In genomic region chr12:88325076-88325827, GRCh38 we compare ENCODE assay signal across 14 cellular contexts.
A peak's percentile ranks its signal among the peaks of the same experiment; 100 is the strongest.
DNase-seq lines count a peak whose midpoint lies in the region; ATAC-seq, FAIRE-seq and TF ChIP-seq lines count a peak whose summit lies in the region.
"Had no signal": no experiment of that assay in that cellular context is flagged by ENCODE, and none has a peak within 500 bp of the region (broad histone marks: within the 10 kb centered on the region; RNA-seq: fewer than 3 reads in every experiment).

No MANE protein-coding gene starts in this region.

- in situ Hi-C loops in HepG2 (cut with HindIII; ENCODE audit: extremely low pct_ligation_motif_present, low pct_unique_long_range_greater_than_20kb), result no loop called here

- H3K4me1 ChIP-seq in liver (ENCODE audit: control insufficient read depth in 4 of 4, insufficient read depth in 4 of 4, low read length in 3 of 4), result peaks cover 0 to 2% (median 0%) of the 10 kb centered on the region in 4 donors
- H3K4me1 ChIP-seq in HepG2 (ENCODE audit: insufficient read depth, low read length), result no peaks in the 10 kb centered on the region
- peaks cover 3 to 19% (median 13%) of the 10 kb centered on the region in 4 donors for H3K4me1 ChIP-seq in esophagus muscularis mucosa
- peaks cover 40% of the 10 kb centered on the region for H3K4me1 ChIP-seq in muscle layer of colon (ENCODE audit: insufficient read depth, low read length)
- H3K4me1 ChIP-seq: thyroid gland had no signal

- TF ChIP-seq RAD21 in liver (IDR thresholded peaks at IDR 0.05), result no peak
- no peak for TF ChIP-seq RAD21 in HepG2 (CRISPR knock-in tag; IDR thresholded peaks at IDR 0.05)

- TF ChIP-seq EP300 in HepG2 (IDR thresholded peaks at IDR 0.05; ENCODE audit: low read depth in 2 of 2, low read length in 2 of 2) (no peak), HepG2 (CRISPR knock-in tag; IDR thresholded peaks at IDR 0.05; ENCODE audit: borderline replicate concordance) (no peak), esophagus muscularis mucosa (IDR thresholded peaks at IDR 0.05) (no peak)

- H3K27me3 ChIP-seq in liver (ENCODE audit: control insufficient read depth in 4 of 4, insufficient read depth in 4 of 4, low read length in 3 of 4), result peaks cover 0 to 1% (median 0%) of the 10 kb centered on the region in 4 donors
- H3K27me3 ChIP-seq in HepG2 (ENCODE audit: control insufficient read depth in 1 of 2, insufficient read depth in 2 of 2, low read length in 2 of 2), result no peaks in the 10 kb centered on the region
- H3K27me3 ChIP-seq in esophagus muscularis mucosa, result no peaks in the 10 kb centered on the region
- H3K27me3 ChIP-seq in muscle layer of colon (ENCODE audit: control insufficient read depth in 1 of 2, insufficient read depth in 2 of 2, low read length in 2 of 2), result no peaks in the 10 kb centered on the region
- H3K27me3 ChIP-seq: thyroid gland had no signal

- H3K4me3 ChIP-seq in liver (ENCODE audit: low read depth in 1 of 3, low read length in 3 of 3) (no peak overlapping the region), HepG2 (replicated peaks in 1 of 3; ENCODE audit: insufficient read depth in 1 of 3, low read depth in 2 of 3, low read length in 3 of 3) (no peak overlapping the region), esophagus muscularis mucosa (no peak overlapping the region), muscle layer of colon (ENCODE audit: low read depth in 1 of 2, low read length in 2 of 2) (no peak overlapping the region)
- H3K4me3 ChIP-seq: thyroid gland had no signal

- TF ChIP-seq CTCF in liver (IDR thresholded peaks at IDR 0.05; ENCODE audit: low read depth, low read length, missing input control) (no peak), HepG2 (CRISPR knock-in tag; IDR thresholded peaks at IDR 0.05) (no peak), esophagus muscularis mucosa (IDR thresholded peaks at IDR 0.05) (no peak)

- H3K36me3 ChIP-seq in liver (ENCODE audit: control insufficient read depth in 4 of 4, insufficient read depth in 3 of 4, low read depth in 1 of 4, low read length in 3 of 4), result no peaks in the 10 kb centered on the region
- H3K36me3 ChIP-seq in HepG2 (replicated peaks in 1 of 2; ENCODE audit: control insufficient read depth in 1 of 2, insufficient read depth in 2 of 2, low read length in 2 of 2), result no peaks in the 10 kb centered on the region
- no peaks in the 10 kb centered on the region for H3K36me3 ChIP-seq in esophagus muscularis mucosa
- H3K36me3 ChIP-seq in muscle layer of colon (ENCODE audit: insufficient read depth, low read length), result no peaks in the 10 kb centered on the region
- H3K36me3 ChIP-seq: thyroid gland had no signal

- no TSS peak for BruUV-seq in HepG2 (replicated peaks; lab: Mats Ljungman, UMichigan)

- no peak overlapping the region for H3K4me2 ChIP-seq in HepG2 (ENCODE audit: low read depth, low read length)

- intact Hi-C loops in HepG2 (cut with micrococcal nuclease; ENCODE audit: unreplicated experiment), result no loop called here
- intact Hi-C loops in esophagus muscularis mucosa (cut with DNase I), result no loop called here

- FAIRE-seq in HepG2 (lab: Jason Lieb, UNC), result no peak
- FAIRE-seq: colon had no signal

- H3K9me3 ChIP-seq in liver (ENCODE audit: control insufficient read depth in 4 of 4, low read length in 3 of 4), result no peaks in the 10 kb centered on the region
- H3K9me3 ChIP-seq in HepG2 (ENCODE audit: low read length), result no peaks in the 10 kb centered on the region
- no peaks in the 10 kb centered on the region for H3K9me3 ChIP-seq in esophagus muscularis mucosa
- H3K9me3 ChIP-seq in muscle layer of colon (ENCODE audit: low read length), result no peaks in the 10 kb centered on the region
- H3K9me3 ChIP-seq: thyroid gland had no signal

- H3K27ac ChIP-seq in liver (ENCODE audit: low read depth in 1 of 2, low read length in 2 of 2) (peak overlapping the region; percentile 60 to 62), HepG2 (ENCODE audit: extremely low read length, insufficient read depth, low read length) (no peak overlapping the region), esophagus muscularis mucosa (replicated peaks in 1 of 4) (peak overlapping the region; percentile 60 to 77 (median 64)), muscle layer of colon (ENCODE audit: low read depth, low read length) (peak overlapping the region; percentile 60)
- H3K27ac ChIP-seq: thyroid gland had no signal

- no peak overlapping the region for H3K9ac ChIP-seq in liver (ENCODE audit: low read depth in 1 of 2, low read length in 2 of 2)
- no peak overlapping the region for H3K9ac ChIP-seq in HepG2 (ENCODE audit: insufficient read depth, low read depth, low read length)
- H3K9ac ChIP-seq in muscle layer of colon (ENCODE audit: low read length), result no peak overlapping the region

- POLR2A ChIA-PET in HepG2 (lab: Yijun Ruan, JAX), result no interaction called here

- ATAC-seq in HepG2 (no peak), GM21717 (IDR thresholded peaks at IDR 0.05; ENCODE audit: unreplicated experiment) (no peak), HG02623 (IDR thresholded peaks at IDR 0.05; ENCODE audit: unreplicated experiment) (no peak)
- ATAC-seq: activated CD4-positive, CD25-positive, alpha-beta regulatory T cell treated with anti-CD3 and anti-CD28 coated beads, Interleukin-2, amount 50 U/mL, for 24 hours had no signal

- DNase-seq in HepG2 (ENCODE audit: low spot score) (no peak), esophagus muscularis mucosa (ENCODE audit: extremely low spot score) (no peak), NCI-H2227 treated with DMSO at 0.1 percent for 48 hours (lab: John Stamatoyannopoulos, UW) (no peak)
- no peak for DNase-seq in effector CD4-positive, alpha-beta T cell
- DNase-seq: 8988T, NCI-H510A, posterior cingulate gyrus, thyroid gland had no signal

- CTCF ChIA-PET in HepG2 (lab: Yijun Ruan, JAX; ENCODE audit: low intra/inter-chr PET ratio, low total read pairs), result no interaction called here

- no peaks in the 10 kb centered on the region for H4K20me1 ChIP-seq in HepG2 (ENCODE audit: insufficient read depth, low read length)

- whole genome bisulfite sequencing in liver, result 81% methylated on average over 1 of the region's 1 CpG
- WGBS in HepG2 (ENCODE audit: low lambda C conversion rate), result 5% methylated on average over 1 of the region's 1 CpG
- WGBS in esophagus muscularis mucosa, result 44% methylated on average over 1 of the region's 1 CpG

- H2AFZ ChIP-seq in HepG2 (ENCODE audit: low read length), result no peak overlapping the region

- TF ChIP-seq POLR2A in HepG2 (IDR thresholded peaks at IDR 0.05; ENCODE audit: insufficient read depth in 1 of 2, low read depth in 2 of 2, low read length in 2 of 2), result no peak
- no peak for TF ChIP-seq POLR2A in esophagus muscularis mucosa (IDR thresholded peaks at IDR 0.05; ENCODE audit: low read depth)

- H3K79me2 ChIP-seq in HepG2 (ENCODE audit: insufficient read depth, low read length), result no peaks in the 10 kb centered on the region

TF ChIP-seq in liver, 16 proteins besides CTCF, POLR2A, EP300 and RAD21:
- no peak for TF ChIP-seq ZBTB33 (IDR thresholded peaks at IDR 0.05)

TF ChIP-seq in HepG2, 621 proteins besides CTCF, POLR2A, EP300 and RAD21 (continues in another document):
- TF ChIP-seq ZNF510 (CRISPR knock-in tag; IDR thresholded peaks at IDR 0.05; ENCODE audit: low read depth) (no peak), IKZF4 (CRISPR knock-in tag; IDR thresholded peaks at IDR 0.05; ENCODE audit: borderline replicate concordance, low read depth, not compliant biosample characterization) (no peak), ZNF263 (CRISPR knock-in tag; IDR thresholded peaks at IDR 0.05) (no peak), NCOR1 (IDR thresholded peaks at IDR 0.05; ENCODE audit: borderline replicate concordance, low read length) (no peak), RBM39 (IDR thresholded peaks at IDR 0.05; ENCODE audit: low read depth, low read length, poor library complexity, severe bottlenecking) (no peak), KMT2B (CRISPR knock-in tag; IDR thresholded peaks at IDR 0.05) (no peak), ZFY (CRISPR knock-in tag; IDR thresholded peaks at IDR 0.05) (no peak), RBAK (CRISPR knock-in tag; IDR thresholded peaks at IDR 0.05) (no peak)
